Comparison of ENCODE assay signal across 1 cellular context in the genomic region with DNA sequence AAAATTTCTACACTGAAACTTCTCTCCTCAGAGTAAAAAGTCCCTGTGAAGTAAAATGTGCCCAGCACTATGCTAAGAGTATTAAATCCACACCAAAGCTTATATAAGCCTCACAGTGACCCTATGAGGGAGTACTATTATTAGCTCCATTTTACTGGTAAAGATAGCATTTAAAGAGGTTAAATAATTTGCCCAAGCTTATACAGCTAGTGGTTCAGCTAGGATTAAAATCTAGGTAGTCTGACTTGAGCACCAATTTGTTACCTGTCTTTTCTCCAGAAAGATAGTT.
TF ChIP-seq lines count a peak whose summit lies in the region.

No MANE protein-coding gene starts in this region.

TF ChIP-seq in K562, 482 proteins besides CTCF, POLR2A, EP300 and RAD21:
- TF ChIP-seq PYGO2 (tag; IDR thresholded peaks at IDR 0.05) (no peak), RFX5 (IDR thresholded peaks at IDR 0.05; ENCODE audit: low read depth, low read length) (no peak), FUS (optimal IDR thresholded peaks at IDR 0.05; ENCODE audit: low read depth, low read length) (no peak), ZBTB1 (CRISPR knock-in tag; IDR thresholded peaks at IDR 0.05; ENCODE audit: borderline replicate concordance, low read depth) (no peak)
